1 cellular context compared by ENCODE assay signal in genomic region chr19:16618248-16618647, GRCh38.
A peak's percentile ranks its signal among the peaks of the same experiment; 100 is the strongest.
TF ChIP-seq lines count a peak whose summit lies in the region.

No MANE protein-coding gene starts in this region.

TF ChIP-seq in HepG2, 621 proteins besides CTCF, POLR2A, EP300 and RAD21:
- TF ChIP-seq ZNF724P (CRISPR knock-in tag; IDR thresholded peaks at IDR 0.05; ENCODE audit: borderline replicate concordance) (no peak), ZZZ3 (CRISPR knock-in tag; IDR thresholded peaks at IDR 0.05; ENCODE audit: borderline replicate concordance) (no peak), TCF12 (IDR thresholded peaks at IDR 0.05) (no peak), TCF12 (CRISPR knock-in tag; IDR thresholded peaks at IDR 0.05) (no peak), ZNF747 (CRISPR knock-in tag; IDR thresholded peaks at IDR 0.05; ENCODE audit: borderline replicate concordance) (no peak), ZNF598 (CRISPR knock-in tag; IDR thresholded peaks at IDR 0.05; ENCODE audit: borderline replicate concordance) (no peak), ZBTB21 (CRISPR knock-in tag; IDR thresholded peaks at IDR 0.05) (no peak), ZNF891 (CRISPR knock-in tag; IDR thresholded peaks at IDR 0.05) (0 out of 2 replicates have a peak, but pooled peaks have one; percentile 21)
